In genomic region chr20:50399003-50399916, GRCh38 we compare ENCODE assay signal across 11 cellular contexts.
DNase-seq lines count a peak whose midpoint lies in the region; ATAC-seq and TF ChIP-seq lines count a peak whose summit lies in the region.
"Had no signal": no experiment of that assay in that cellular context is flagged by ENCODE, and none has a peak within 500 bp of the region (broad histone marks: within the 10 kb centered on the region; RNA-seq: fewer than 3 reads in every experiment).

No MANE protein-coding gene starts in this region.

- H3K4me1 ChIP-seq in fibroblast of lung (ENCODE audit: control insufficient read depth, extremely low read depth, insufficient read depth, low read length) (peaks cover 8% of the 10 kb centered on the region), thoracic aorta (ENCODE audit: control insufficient read depth in 1 of 2, low read depth in 2 of 2) (peaks cover 56 to 84% of the 10 kb centered on the region in 2 donors)

- no peak for TF ChIP-seq CTCF in fibroblast of lung (conservative IDR thresholded peaks at IDR 0.05 in 1 of 2, IDR thresholded peaks at IDR 0.05 in 1 of 2; ENCODE audit: low read depth in 1 of 2, low read length in 2 of 2)
- TF ChIP-seq CTCF in thoracic aorta (IDR thresholded peaks at IDR 0.05), result no peak

- H3K4me2 ChIP-seq in fibroblast of lung (ENCODE audit: extremely low read depth, insufficient read depth, low read length), result peak overlapping the region; percentile 19

- H3K36me3 ChIP-seq in fibroblast of lung (ENCODE audit: control insufficient read depth, insufficient read depth, low read length), result no peaks in the 10 kb centered on the region
- no peaks in the 10 kb centered on the region for H3K36me3 ChIP-seq in thoracic aorta

- H3K9me3 ChIP-seq in fibroblast of lung (ENCODE audit: control insufficient read depth, insufficient read depth, low read depth, low read length) (no peaks in the 10 kb centered on the region), thoracic aorta (no peaks in the 10 kb centered on the region)

- H4K20me1 ChIP-seq in fibroblast of lung (ENCODE audit: control insufficient read depth, extremely low read depth, insufficient read depth, low read length), result no peaks in the 10 kb centered on the region

- H3K79me2 ChIP-seq in fibroblast of lung (ENCODE audit: control insufficient read depth, insufficient read depth, low read length), result no peaks in the 10 kb centered on the region

- no peak overlapping the region for H3K9ac ChIP-seq in fibroblast of lung (ENCODE audit: insufficient read depth, low read length)

- ATAC-seq in thoracic aorta (ENCODE audit: insufficient number of reproducible peaks, low FRiP score, low read depth) (peak; percentile 34), left colon (no peak), HG03442 (IDR thresholded peaks at IDR 0.05; ENCODE audit: unreplicated experiment) (no peak), HG03159 (IDR thresholded peaks at IDR 0.05; ENCODE audit: unreplicated experiment) (no peak)
- ATAC-seq: GM12878 had no signal

- H2AFZ ChIP-seq in fibroblast of lung (ENCODE audit: low read length), result no peak overlapping the region

- H3K27ac ChIP-seq in fibroblast of lung (ENCODE audit: insufficient read depth, low read length), result no peak overlapping the region
- H3K27ac ChIP-seq in thoracic aorta, result peak overlapping the region; percentile 87 to 95

- intact Hi-C loops in left colon (cut with DNase I, micrococcal nuclease), result no loop called here

- no peaks in the 10 kb centered on the region for H3K27me3 ChIP-seq in fibroblast of lung (ENCODE audit: control insufficient read depth, insufficient read depth, low read length)
- H3K27me3 ChIP-seq in thoracic aorta (replicated peaks; ENCODE audit: insufficient read depth), result no peaks in the 10 kb centered on the region

- DNase-seq in RPMI7951 (ENCODE audit: low read depth) (peak; percentile 33), fibroblast of lung (ENCODE audit: low read depth in 2 of 2) (peak; percentile 48 to 60), mucosa of gallbladder (ENCODE audit: low spot score) (peak; percentile 60), thoracic aorta (ENCODE audit: low spot score) (peak; percentile 87), AML-193 (lab: John Stamatoyannopoulos, UW) (no peak), left colon (no peak)
- DNase-seq: NCI-H2029 treated with DMSO at 0.1 percent for 48 hours, retina had no signal

- no peak overlapping the region for H3K4me3 ChIP-seq in fibroblast of lung (replicated peaks in 1 of 4; ENCODE audit: control extremely low read depth in 1 of 4, insufficient read depth in 1 of 4, low read depth in 3 of 4, low read length in 4 of 4)
- peak overlapping the region; percentile 9 for H3K4me3 ChIP-seq in thoracic aorta
- H3K4me3 ChIP-seq: GM12878 had no signal

Comparison
In these comparisons a context has a peak if more than half of its experiments do, and no peak if none do; other contexts are left out.
1. DNase-seq: peak in RPMI7951 (single experiment), fibroblast of lung (2 of 2), mucosa of gallbladder (single experiment) and thoracic aorta (single experiment); none in AML-193 (0 of 2) and left colon (0 of 2).